ENCODE assay signal across 2 cellular contexts in genomic region chr7:50637725-50638643, GRCh38.
TF ChIP-seq lines count a peak whose summit lies in the region.

No MANE protein-coding gene starts in this region.

TF ChIP-seq in K562, 482 proteins besides CTCF, POLR2A, EP300 and RAD21 (continued from another document):
- TF ChIP-seq AFF1 (IDR thresholded peaks at IDR 0.05; ENCODE audit: low read depth in 1 of 2, partially characterized antibody in 2 of 2), result peak in 1 of 2 experiments; percentile 69

TF ChIP-seq in WTC11, 78 proteins besides CTCF, POLR2A, EP300 and RAD21 (continued from another document):
- TF ChIP-seq, protein P1, sequence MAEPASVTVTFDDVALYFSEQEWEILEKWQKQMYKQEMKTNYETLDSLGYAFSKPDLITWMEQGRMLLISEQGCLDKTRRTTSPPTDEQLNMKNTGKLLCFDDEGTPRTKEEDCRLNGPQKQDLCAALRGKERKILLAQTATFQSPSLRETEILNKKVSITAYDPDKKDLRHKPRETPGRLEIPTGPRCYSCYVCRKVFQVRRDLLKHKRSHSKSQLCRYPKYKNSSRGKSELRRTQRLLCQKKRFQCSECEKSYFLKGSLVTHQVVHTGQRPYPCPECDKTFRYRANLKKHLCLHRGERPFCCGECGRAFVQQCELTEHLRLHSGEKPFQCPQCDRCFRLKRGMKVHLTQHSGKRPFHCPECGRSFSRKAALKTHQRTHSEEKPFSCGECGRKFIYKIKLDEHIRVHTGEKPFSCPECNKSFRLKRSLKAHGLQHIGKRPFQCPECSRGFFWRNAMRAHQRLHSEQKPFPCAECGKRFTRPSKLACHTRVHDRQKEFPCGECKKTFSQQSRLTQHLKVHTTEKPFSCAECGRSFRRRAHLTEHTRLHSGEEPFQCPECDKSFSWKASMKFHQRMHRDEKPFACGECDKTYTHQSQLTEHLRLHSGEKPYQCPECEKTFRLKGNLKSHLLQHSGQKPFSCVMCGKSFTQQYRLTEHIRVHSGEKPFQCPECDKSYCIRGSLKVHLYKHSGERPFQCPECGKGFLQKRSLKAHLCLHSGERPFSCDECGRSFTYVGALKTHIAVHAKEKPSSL (CRISPR knock-in tag; conservative IDR thresholded peaks at IDR 0.05), result no peak
- TF ChIP-seq FOXK1 (CRISPR knock-in tag; IDR thresholded peaks at IDR 0.05) (no peak), ETV6 (CRISPR knock-in tag; IDR thresholded peaks at IDR 0.05) (no peak), OVOL2 (CRISPR knock-in tag; IDR thresholded peaks at IDR 0.05; ENCODE audit: borderline replicate concordance) (no peak), PREB (CRISPR knock-in tag; IDR thresholded peaks at IDR 0.05; ENCODE audit: borderline replicate concordance) (no peak), AR (CRISPR knock-in tag; IDR thresholded peaks at IDR 0.05) (no peak)
- TF ChIP-seq, protein P2, sequence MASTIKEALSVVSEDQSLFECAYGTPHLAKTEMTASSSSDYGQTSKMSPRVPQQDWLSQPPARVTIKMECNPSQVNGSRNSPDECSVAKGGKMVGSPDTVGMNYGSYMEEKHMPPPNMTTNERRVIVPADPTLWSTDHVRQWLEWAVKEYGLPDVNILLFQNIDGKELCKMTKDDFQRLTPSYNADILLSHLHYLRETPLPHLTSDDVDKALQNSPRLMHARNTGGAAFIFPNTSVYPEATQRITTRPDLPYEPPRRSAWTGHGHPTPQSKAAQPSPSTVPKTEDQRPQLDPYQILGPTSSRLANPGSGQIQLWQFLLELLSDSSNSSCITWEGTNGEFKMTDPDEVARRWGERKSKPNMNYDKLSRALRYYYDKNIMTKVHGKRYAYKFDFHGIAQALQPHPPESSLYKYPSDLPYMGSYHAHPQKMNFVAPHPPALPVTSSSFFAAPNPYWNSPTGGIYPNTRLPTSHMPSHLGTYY (CRISPR knock-in tag; IDR thresholded peaks at IDR 0.05), result no peak
